ENCODE assay signal across 35 cellular contexts in the genomic region with DNA sequence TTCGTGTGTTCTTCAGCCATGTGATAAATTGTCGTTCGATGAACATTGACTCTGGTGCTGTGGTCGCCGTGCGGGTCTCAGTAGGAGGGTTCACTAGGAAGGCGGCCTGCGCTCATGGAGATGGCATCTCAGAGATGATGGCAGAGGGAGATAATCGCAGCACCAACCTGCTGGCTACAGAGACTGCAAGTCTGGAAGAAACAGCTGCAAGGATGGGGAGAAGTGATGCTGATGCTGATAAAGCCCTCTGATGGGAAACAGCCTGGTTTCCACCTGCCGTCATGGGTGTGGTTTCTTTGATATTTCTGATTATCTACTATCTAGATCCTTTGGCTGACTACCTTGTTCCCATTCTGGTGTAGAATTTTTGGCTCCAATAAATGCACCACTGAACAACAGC.
A peak's percentile ranks its signal among the peaks of the same experiment; 100 is the strongest.
DNase-seq lines count a peak whose midpoint lies in the region; ATAC-seq, FAIRE-seq and TF ChIP-seq lines count a peak whose summit lies in the region.
"Had no signal": no experiment of that assay in that cellular context is flagged by ENCODE, and none has a peak within 500 bp of the region (broad histone marks: within the 10 kb centered on the region; RNA-seq: fewer than 3 reads in every experiment).

No MANE protein-coding gene starts in this region.

- no peak overlapping the region for H2BK12ac ChIP-seq in trophoblast cell (ENCODE audit: low read length)

- DNase-seq in Right ventricle myocardium inferior (ENCODE audit: missing footprints) (peak; percentile 64), heart right ventricle (no peak), SK-N-DZ (ENCODE audit: low spot score) (peak; percentile 82), trophoblast cell (peak; percentile 53 to 60), urothelium cell line (ENCODE audit: low spot score) (no peak), EL (no peak), NCI-H146 treated with DMSO at 0.1 percent for 48 hours (lab: John Stamatoyannopoulos, UW; ENCODE audit: unreplicated experiment) (no peak)
- DNase-seq in stimulated activated naive B cell treated with anti-CD40 and anti-IgM and Interleukin-4, amounts not matched to agents 10 μg/mL and 1 μg/mL and 100 μg/mL, for 72 hours = no peak
- DNase-seq: 8988T; ACHN; AML-193; BE2C; C1 segment of cervical spinal cord; Calu3; CD4-positive, alpha-beta memory T cell; CD4-positive, alpha-beta T cell; CD4-positive, CD25-positive, alpha-beta regulatory T cell; CD8-positive, alpha-beta memory T cell; CD8-positive, alpha-beta T cell; COR-L47; DMS 273 treated with DMSO at 0.1 percent for 48 hours; DMS153; DMS53; DMS79; DMS79 treated with DMSO at 0.1 percent for 48 hours; DND-41 had no signal

- no peaks in the 10 kb centered on the region for H3K4me1 Mint-ChIP-seq in stimulated activated naive B cell treated with anti-CD40 and anti-IgM and Interleukin-4, amounts not matched to agents 10 μg/mL and 1 μg/mL and 100 μg/mL, for 72 hours
- H3K4me1 Mint-ChIP-seq: B cell; CD14-positive monocyte; CD4-positive, alpha-beta memory T cell; CD4-positive, CD25-positive, alpha-beta regulatory T cell; CD8-positive, alpha-beta memory T cell had no signal

- peaks cover 0 to 5% (median 0%) of the 10 kb centered on the region in 11 donors for H3K9me3 ChIP-seq in heart right ventricle
- peaks cover 10% of the 10 kb centered on the region for H3K9me3 ChIP-seq in trophoblast cell (ENCODE audit: insufficient read depth, low read depth, low read length)
- H3K9me3 ChIP-seq: A549, BE2C, BLaER1 had no signal

- H4K12ac ChIP-seq in trophoblast cell (ENCODE audit: low read depth, low read length) = no peak overlapping the region

- no peaks in the 10 kb centered on the region for H3K79me2 ChIP-seq in trophoblast cell (ENCODE audit: control insufficient read depth, insufficient read depth, low read length, poor library complexity)

- WGBS in heart right ventricle, 2 donors = 86 to 88% methylated on average over 10 of the region's 10 CpGs
- WGBS in trophoblast cell (ENCODE audit: extremely low coverage, insufficient coverage, insufficient read length) = no CpG with 5 or more reads among the region's 10 CpGs

- no peaks in the 10 kb centered on the region for H3K36me3 ChIP-seq in heart right ventricle
- H3K36me3 ChIP-seq in trophoblast cell (ENCODE audit: control insufficient read depth in 1 of 2, insufficient read depth in 2 of 2, low read length in 2 of 2) = no peaks in the 10 kb centered on the region
- H3K36me3 ChIP-seq: BE2C; BLaER1; BLaER1 treated with 17β-estradiol and CSF1 and Interleukin-3, amounts not matched to agents 10 nM and 100 nM had no signal

- H3K4me3 ChIP-seq in heart right ventricle = no peak overlapping the region
- H3K4me3 ChIP-seq in trophoblast cell (ENCODE audit: low read depth, low read length) = no peak overlapping the region
- H3K4me3 ChIP-seq: A549; BLaER1; BLaER1 treated with 17β-estradiol and CSF1 and Interleukin-3, amounts not matched to agents 10 nM and 100 nM had no signal

- H3K9me3 Mint-ChIP-seq in stimulated activated naive B cell treated with anti-CD40 and anti-IgM and Interleukin-4, amounts not matched to agents 10 μg/mL and 1 μg/mL and 100 μg/mL, for 72 hours = peaks cover 0 to 9% of the 10 kb centered on the region in 2 donors

- H3K14ac ChIP-seq in trophoblast cell (ENCODE audit: low read length) = no peak overlapping the region

- peak; percentile 55 for FAIRE-seq in urothelium cell line (lab: Jason Lieb, UNC)
- FAIRE-seq: A204.1, A549, D721Med had no signal

- H3K79me1 ChIP-seq in trophoblast cell (ENCODE audit: low read length) = no peaks in the 10 kb centered on the region

- no peak for TF ChIP-seq CTCF in heart right ventricle (IDR thresholded peaks at IDR 0.05)

- no peak overlapping the region for H3K4ac ChIP-seq in trophoblast cell (ENCODE audit: low read depth, low read length)

- H3K9ac ChIP-seq in trophoblast cell (ENCODE audit: low read length) = no peak overlapping the region
- H3K9ac ChIP-seq: BLaER1; BLaER1 treated with 17β-estradiol and CSF1 and Interleukin-3, amounts not matched to agents 10 nM and 100 nM had no signal

- no peak overlapping the region for H2AFZ ChIP-seq in trophoblast cell (ENCODE audit: insufficient read depth, low read length, poor library complexity)

- no peak overlapping the region for H4K8ac ChIP-seq in trophoblast cell (ENCODE audit: low read depth, low read length)

- H3K27ac ChIP-seq in heart right ventricle = no peak overlapping the region
- H3K27ac ChIP-seq in trophoblast cell (ENCODE audit: low read depth, low read length) = no peak overlapping the region
- H3K27ac ChIP-seq: 22Rv1; A549; BLaER1; BLaER1 treated with 17β-estradiol and CSF1 and Interleukin-3, amounts not matched to agents 10 nM and 100 nM; C4-2B had no signal

- no peaks in the 10 kb centered on the region for H3K36me3 Mint-ChIP-seq in stimulated activated naive B cell treated with anti-CD40 and anti-IgM and Interleukin-4, amounts not matched to agents 10 μg/mL and 1 μg/mL and 100 μg/mL, for 72 hours
- H3K36me3 Mint-ChIP-seq: CD14-positive monocyte; CD4-positive, alpha-beta memory T cell; CD4-positive, CD25-positive, alpha-beta regulatory T cell; CD8-positive, alpha-beta memory T cell; CD8-positive, alpha-beta T cell had no signal

- H3K4me1 ChIP-seq in heart right ventricle (no peaks in the 10 kb centered on the region), trophoblast cell (ENCODE audit: control insufficient read depth in 1 of 2, insufficient read depth in 2 of 2, low read length in 2 of 2) (no peaks in the 10 kb centered on the region)
- H3K4me1 ChIP-seq: A549; BE2C; BLaER1; BLaER1 treated with 17β-estradiol and CSF1 and Interleukin-3, amounts not matched to agents 10 nM and 100 nM had no signal

- H3K4me2 ChIP-seq in trophoblast cell (ENCODE audit: low read length) = no peak overlapping the region
- H3K4me2 ChIP-seq: A549; BLaER1; BLaER1 treated with 17β-estradiol and CSF1 and Interleukin-3, amounts not matched to agents 10 nM and 100 nM had no signal

- H3K18ac ChIP-seq in trophoblast cell (ENCODE audit: low read length) = no peak overlapping the region

- peaks cover 0 to 5% (median 0%) of the 10 kb centered on the region in 7 donors for H3K27me3 ChIP-seq in heart right ventricle
- no peaks in the 10 kb centered on the region for H3K27me3 ChIP-seq in trophoblast cell (ENCODE audit: insufficient read depth, low read length)
- H3K27me3 ChIP-seq: BE2C; BLaER1; BLaER1 treated with 17β-estradiol and CSF1 and Interleukin-3, amounts not matched to agents 10 nM and 100 nM had no signal

- intact Hi-C loops in Right ventricle myocardium inferior (cut with DNase I) = no loop called here
- intact Hi-C loops in heart right ventricle (cut with DNase I) = no loop called here

- H3K4me3 Mint-ChIP-seq in stimulated activated naive B cell treated with anti-CD40 and anti-IgM and Interleukin-4, amounts not matched to agents 10 μg/mL and 1 μg/mL and 100 μg/mL, for 72 hours = no peak overlapping the region
- H3K4me3 Mint-ChIP-seq: B cell; CD14-positive monocyte; CD4-positive, alpha-beta memory T cell; CD4-positive, alpha-beta T cell; CD4-positive, CD25-positive, alpha-beta regulatory T cell; CD8-positive, alpha-beta memory T cell; CD8-positive, alpha-beta T cell had no signal

- H3K27me3 Mint-ChIP-seq in stimulated activated naive B cell treated with anti-CD40 and anti-IgM and Interleukin-4, amounts not matched to agents 10 μg/mL and 1 μg/mL and 100 μg/mL, for 72 hours = no peaks in the 10 kb centered on the region
- H3K27me3 Mint-ChIP-seq: B cell; CD4-positive, alpha-beta memory T cell; CD4-positive, alpha-beta T cell; CD4-positive, CD25-positive, alpha-beta regulatory T cell; CD8-positive, alpha-beta memory T cell had no signal

- no peak overlapping the region for H4K91ac ChIP-seq in trophoblast cell (ENCODE audit: low read depth, low read length)

- no peak overlapping the region for H2AK5ac ChIP-seq in trophoblast cell (ENCODE audit: low read length)

- ATAC-seq in Right ventricle myocardium inferior (no peak), heart right ventricle (no peak)
- no peak for ATAC-seq in stimulated activated naive B cell treated with anti-CD40 and anti-IgM and Interleukin-4, amounts not matched to agents 10 μg/mL and 1 μg/mL and 100 μg/mL, for 72 hours (replicated peaks)
- ATAC-seq: A549; CD8-positive, alpha-beta T cell had no signal

- no peak overlapping the region for H2BK120ac ChIP-seq in trophoblast cell (ENCODE audit: insufficient read depth, low read length, poor library complexity)

- H2BK5ac ChIP-seq in trophoblast cell (ENCODE audit: low read depth, low read length, poor library complexity) = no peak overlapping the region

- H3K27ac Mint-ChIP-seq in stimulated activated naive B cell treated with anti-CD40 and anti-IgM and Interleukin-4, amounts not matched to agents 10 μg/mL and 1 μg/mL and 100 μg/mL, for 72 hours = no peak overlapping the region
- H3K27ac Mint-ChIP-seq: B cell; CD14-positive monocyte; CD4-positive, alpha-beta memory T cell; CD4-positive, alpha-beta T cell; CD4-positive, CD25-positive, alpha-beta regulatory T cell; CD8-positive, alpha-beta memory T cell; CD8-positive, alpha-beta T cell had no signal

- H3K23ac ChIP-seq in trophoblast cell (ENCODE audit: low read length) = no peak overlapping the region

Comparison
In these comparisons a context has a peak if more than half of its experiments do, and no peak if none do; other contexts are left out.
1. DNase-seq: peak in Right ventricle myocardium inferior (single experiment), SK-N-DZ (single experiment) and trophoblast cell (2 of 2); none in heart right ventricle (0 of 2), urothelium cell line (single experiment), EL (single experiment), NCI-H146 treated with DMSO at 0.1 percent for 48 hours (single experiment) and stimulated activated naive B cell treated with anti-CD40 and anti-IgM and Interleukin-4, amounts not matched to agents 10 μg/mL and 1 μg/mL and 100 μg/mL, for 72 hours (single experiment).